In genomic region chr6:53795254-53795701, GRCh38 we compare ENCODE assay signal across 1 cellular context.
A peak's percentile ranks its signal among the peaks of the same experiment; 100 is the strongest.
TF ChIP-seq lines count a peak whose summit lies in the region.

No MANE protein-coding gene starts in this region.

TF ChIP-seq in HEK293, 187 proteins besides CTCF, POLR2A, EP300 and RAD21 (continued from another document):
- peak; percentile 31; the same call in 1 of the 2 replicates for TF ChIP-seq ZNF341 (tag by site-specific recombination; IDR thresholded peaks at IDR 0.05; ENCODE audit: low read depth)
- TF ChIP-seq ZNF394 (tag by site-specific recombination; IDR thresholded peaks at IDR 0.05; ENCODE audit: borderline replicate concordance) = 0 out of 2 replicates have a peak, but pooled peaks have one; percentile 9
- TF ChIP-seq TCF7L2 (IDR thresholded peaks at IDR 0.05; ENCODE audit: borderline replicate concordance, low read depth, low read length) = no peak
- TF ChIP-seq KLF8 (tag by site-specific recombination; IDR thresholded peaks at IDR 0.05) = no peak
- no peak for TF ChIP-seq FEZF1 (tag by site-specific recombination; IDR thresholded peaks at IDR 0.05)
- TF ChIP-seq, protein P1, sequence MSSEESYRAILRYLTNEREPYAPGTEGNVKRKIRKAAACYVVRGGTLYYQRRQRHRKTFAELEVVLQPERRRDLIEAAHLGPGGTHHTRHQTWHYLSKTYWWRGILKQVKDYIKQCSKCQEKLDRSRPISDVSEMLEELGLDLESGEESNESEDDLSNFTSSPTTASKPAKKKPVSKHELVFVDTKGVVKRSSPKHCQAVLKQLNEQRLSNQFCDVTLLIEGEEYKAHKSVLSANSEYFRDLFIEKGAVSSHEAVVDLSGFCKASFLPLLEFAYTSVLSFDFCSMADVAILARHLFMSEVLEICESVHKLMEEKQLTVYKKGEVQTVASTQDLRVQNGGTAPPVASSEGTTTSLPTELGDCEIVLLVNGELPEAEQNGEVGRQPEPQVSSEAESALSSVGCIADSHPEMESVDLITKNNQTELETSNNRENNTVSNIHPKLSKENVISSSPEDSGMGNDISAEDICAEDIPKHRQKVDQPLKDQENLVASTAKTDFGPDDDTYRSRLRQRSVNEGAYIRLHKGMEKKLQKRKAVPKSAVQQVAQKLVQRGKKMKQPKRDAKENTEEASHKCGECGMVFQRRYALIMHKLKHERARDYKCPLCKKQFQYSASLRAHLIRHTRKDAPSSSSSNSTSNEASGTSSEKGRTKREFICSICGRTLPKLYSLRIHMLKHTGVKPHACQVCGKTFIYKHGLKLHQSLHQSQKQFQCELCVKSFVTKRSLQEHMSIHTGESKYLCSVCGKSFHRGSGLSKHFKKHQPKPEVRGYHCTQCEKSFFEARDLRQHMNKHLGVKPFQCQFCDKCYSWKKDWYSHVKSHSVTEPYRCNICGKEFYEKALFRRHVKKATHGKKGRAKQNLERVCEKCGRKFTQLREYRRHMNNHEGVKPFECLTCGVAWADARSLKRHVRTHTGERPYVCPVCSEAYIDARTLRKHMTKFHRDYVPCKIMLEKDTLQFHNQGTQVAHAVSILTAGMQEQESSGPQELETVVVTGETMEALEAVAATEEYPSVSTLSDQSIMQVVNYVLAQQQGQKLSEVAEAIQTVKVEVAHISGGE (tag by site-specific recombination; conservative IDR thresholded peaks at IDR 0.05; ENCODE audit: low read depth) = peak; percentile 71
- 0 out of 2 replicates have a peak, but pooled peaks have one; percentile 7 for TF ChIP-seq ZNF398 (tag by site-specific recombination; IDR thresholded peaks at IDR 0.05)
